Comparison of ENCODE assay signal across 1 cellular context in genomic region chr2:12720181-12720580, GRCh38.
TF ChIP-seq lines count a peak whose summit lies in the region.

No MANE protein-coding gene starts in this region.

TF ChIP-seq in H1, 55 proteins besides CTCF, POLR2A, EP300 and RAD21:
- TF ChIP-seq RFX5 (IDR thresholded peaks at IDR 0.05; ENCODE audit: borderline replicate concordance, low read depth, low read length) (no peak), HDAC6 (IDR thresholded peaks at IDR 0.05; ENCODE audit: low read depth, low read length) (no peak), USF2 (IDR thresholded peaks at IDR 0.05; ENCODE audit: low read length) (no peak), EZH2 (IDR thresholded peaks at IDR 0.05; ENCODE audit: low read depth, low read length, severe bottlenecking) (no peak), JUND (IDR thresholded peaks at IDR 0.05; ENCODE audit: low read length) (no peak), CHD1 (IDR thresholded peaks at IDR 0.05; ENCODE audit: low read depth, low read length) (no peak), ASH2L (IDR thresholded peaks at IDR 0.05; ENCODE audit: low read length) (no peak), TBP (IDR thresholded peaks at IDR 0.05; ENCODE audit: low read depth, low read length) (no peak)
